In genomic region chr11:19777032-19777341, GRCh38 we compare ENCODE assay signal across 8 cellular contexts.
DNase-seq lines count a peak whose midpoint lies in the region; ATAC-seq and TF ChIP-seq lines count a peak whose summit lies in the region.

No MANE protein-coding gene starts in this region.

- H3K4me1 ChIP-seq in colonic mucosa (no peaks in the 10 kb centered on the region), mesodermal cell (ENCODE audit: control insufficient read depth, insufficient read depth, low read length, poor library complexity, severe bottlenecking) (peaks cover 21% of the 10 kb centered on the region)

- peak; percentile 60 for DNase-seq in 8988T
- peak; percentile 51 for DNase-seq in colonic mucosa
- DNase-seq in DMS153 (lab: John Stamatoyannopoulos, UW): no peak

- peak; percentile 35 for ATAC-seq in GM19023 (IDR thresholded peaks at IDR 0.05; ENCODE audit: unreplicated experiment)
- ATAC-seq in HG03175 (IDR thresholded peaks at IDR 0.05; ENCODE audit: unreplicated experiment): peak; percentile 25
- no peak for ATAC-seq in GM18520 (IDR thresholded peaks at IDR 0.05; ENCODE audit: unreplicated experiment)
- ATAC-seq in GM18873 (IDR thresholded peaks at IDR 0.05; ENCODE audit: low FRiP score, unreplicated experiment): no peak

- no peak overlapping the region for H3K9ac ChIP-seq in colonic mucosa (ENCODE audit: low read depth in 2 of 2, low read length in 2 of 2)

- TF ChIP-seq CTCF in colonic mucosa (IDR thresholded peaks at IDR 0.05): no peak

- H3K27ac ChIP-seq in colonic mucosa: no peak overlapping the region
- H3K27ac ChIP-seq in mesodermal cell (ENCODE audit: low read depth, low read length, severe bottlenecking): peak overlapping the region; percentile 29

- H3K4me3 ChIP-seq in colonic mucosa (peak overlapping the region; percentile 53), mesodermal cell (ENCODE audit: extremely low read depth, insufficient read depth, low read length, poor library complexity, severe bottlenecking) (peak overlapping the region; percentile 54)

- WGBS in mesodermal cell (ENCODE audit: insufficient coverage in 2 of 2), 2 experiments: 1 to 2% methylated on average over 24 of the region's 45 CpGs

- intact Hi-C loops in colonic mucosa (cut with DNase I): no loop called here

- H3K36me3 ChIP-seq in colonic mucosa (no peaks in the 10 kb centered on the region), mesodermal cell (ENCODE audit: control insufficient read depth, insufficient read depth, low read length) (no peaks in the 10 kb centered on the region)

- H3K9me3 ChIP-seq in colonic mucosa: no peaks in the 10 kb centered on the region
- H3K9me3 ChIP-seq in mesodermal cell (ENCODE audit: control insufficient read depth, low read length): peaks cover 6% of the 10 kb centered on the region

- no peaks in the 10 kb centered on the region for H3K27me3 ChIP-seq in colonic mucosa

Comparison
In these comparisons a context has a peak if more than half of its experiments do, and no peak if none do; other contexts are left out.
1. ATAC-seq: peak in GM19023 (single experiment) and HG03175 (single experiment); none in GM18520 (single experiment) and GM18873 (single experiment).